In the genomic region with DNA sequence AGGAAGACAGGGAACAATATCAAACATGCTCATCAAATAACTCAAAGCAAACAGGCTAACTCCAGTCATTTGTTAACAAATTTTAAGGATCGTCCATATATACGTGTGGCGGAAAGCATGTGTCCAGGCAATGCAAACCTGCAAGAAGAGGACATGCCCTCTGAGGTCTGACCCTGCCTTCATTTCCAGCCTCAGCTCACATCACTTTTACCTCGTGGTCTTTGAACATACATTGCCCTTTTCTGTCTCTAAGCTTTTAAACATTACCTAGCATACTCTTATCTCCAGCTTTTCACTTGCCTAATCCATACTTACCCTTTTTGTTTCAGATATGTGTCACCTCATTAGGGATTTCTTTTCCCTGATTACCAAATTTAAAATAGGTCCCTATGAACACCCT, we compare ENCODE assay signal across 31 cellular contexts.
"Had no signal": no experiment of that assay in that cellular context is flagged by ENCODE, and none has a peak within 500 bp of the region (broad histone marks: within the 10 kb centered on the region; RNA-seq: fewer than 3 reads in every experiment).

No MANE protein-coding gene starts in this region.

- FAIRE-seq: astrocyte, islet of Langerhans, pancreas, TTC549 had no signal

- H3K4me1 ChIP-seq: pancreas, psoas muscle, stomach, upper lobe of right lung had no signal

- H3K9me3 Mint-ChIP-seq: activated CD4-positive, alpha-beta T cell treated with anti-CD3 and anti-CD28 coated beads, Interleukin-2, amount 10 ng/mL, durations not matched to agents 24 days and 14 days; endodermal cell had no signal

- H3K36me3 Mint-ChIP-seq: activated CD4-positive, alpha-beta memory T cell treated with anti-CD3 and anti-CD28 coated beads for 36 hours; naive thymus-derived CD4-positive, alpha-beta T cell; stimulated activated naive B cell treated with anti-CD40 and anti-IgM and Interleukin-4, amounts not matched to agents 10 μg/mL and 1 μg/mL and 100 μg/mL, for 72 hours had no signal

- H3K27ac ChIP-seq: brain microvascular endothelial cell, pancreas, psoas muscle, stomach, thyroid gland, upper lobe of right lung, VCaP had no signal

- H3K4me3 ChIP-seq: heart right ventricle, pancreas, psoas muscle, stomach, thyroid gland, upper lobe of right lung had no signal

- H3K4me1 Mint-ChIP-seq: activated CD4-positive, alpha-beta T cell treated with anti-CD3 and anti-CD28 coated beads, Interleukin-2, amount 10 ng/mL, durations not matched to agents 24 days and 14 days; naive thymus-derived CD4-positive, alpha-beta T cell; stimulated activated naive B cell treated with anti-CD40 and anti-IgM and Interleukin-4, amounts not matched to agents 10 μg/mL and 1 μg/mL and 100 μg/mL, for 72 hours had no signal

- H3K27me3 Mint-ChIP-seq: activated CD4-positive, alpha-beta memory T cell treated with anti-CD3 and anti-CD28 coated beads for 36 hours; activated CD4-positive, alpha-beta T cell treated with anti-CD3 and anti-CD28 coated beads, Interleukin-2, amount 10 ng/mL, durations not matched to agents 24 days and 14 days; naive thymus-derived CD4-positive, alpha-beta T cell; stimulated activated naive B cell treated with anti-CD40 and anti-IgM and Interleukin-4, amounts not matched to agents 10 μg/mL and 1 μg/mL and 100 μg/mL, for 72 hours had no signal

- H3K27me3 ChIP-seq: brain microvascular endothelial cell, heart right ventricle, pancreas, stomach, thyroid gland, upper lobe of right lung had no signal

- H3K4me3 Mint-ChIP-seq: activated CD4-positive, alpha-beta memory T cell treated with anti-CD3 and anti-CD28 coated beads for 36 hours; activated CD4-positive, alpha-beta T cell treated with anti-CD3 and anti-CD28 coated beads, Interleukin-2, amount 10 ng/mL, durations not matched to agents 24 days and 14 days; activated T-helper 1 cell treated with anti-CD3 and anti-CD28 coated beads, Interleukin-12 subunit alpha, Interleukin-12 subunit beta, Interleukin-2, Interleukin-4 antibody, amounts not matched to agents 30 ng/mL and 10 ng/mL and 1 ng/mL, durations not matched to agents 14 hours and 24 hours and 36 hours; endodermal cell; naive thymus-derived CD4-positive, alpha-beta T cell; neural crest cell; stimulated activated naive B cell treated with anti-CD40 and anti-IgM and Interleukin-4, amounts not matched to agents 10 μg/mL and 1 μg/mL and 100 μg/mL, for 72 hours; T-helper 1 cell treated with Interleukin-12 subunit alpha and Interleukin-12 subunit beta and Interleukin-4 antibody, amounts not matched to agents 30 μg/mL and 1 μg/mL, for 36 hours had no signal

- H3K27ac Mint-ChIP-seq: activated CD4-positive, alpha-beta memory T cell treated with anti-CD3 and anti-CD28 coated beads for 36 hours; activated CD4-positive, alpha-beta T cell treated with anti-CD3 and anti-CD28 coated beads, Interleukin-2, amount 10 ng/mL, durations not matched to agents 24 days and 14 days; activated T-helper 1 cell treated with anti-CD3 and anti-CD28 coated beads, Interleukin-12 subunit alpha, Interleukin-12 subunit beta, Interleukin-2, Interleukin-4 antibody, amounts not matched to agents 30 ng/mL and 10 ng/mL and 1 ng/mL, durations not matched to agents 14 hours and 24 hours and 36 hours; endodermal cell; naive thymus-derived CD4-positive, alpha-beta T cell; stimulated activated naive B cell treated with anti-CD40 and anti-IgM and Interleukin-4, amounts not matched to agents 10 μg/mL and 1 μg/mL and 100 μg/mL, for 72 hours; T-helper 1 cell treated with Interleukin-12 subunit alpha and Interleukin-12 subunit beta and Interleukin-4 antibody, amounts not matched to agents 30 μg/mL and 1 μg/mL, for 36 hours had no signal

- DNase-seq: activated CD4-positive, alpha-beta memory T cell treated with anti-CD3 and anti-CD28 coated beads for 36 hours; activated CD4-positive, alpha-beta T cell treated with anti-CD3 and anti-CD28 coated beads, Interleukin-2, amount 10 ng/mL, durations not matched to agents 24 days and 14 days; activated CD8-positive, alpha-beta memory T cell treated with anti-CD3 and anti-CD28 coated beads, Interleukin-2, amount 50 U/mL, for 4 hours; activated gamma-delta T cell; activated naive CD4-positive, alpha-beta T cell treated with anti-CD3 and anti-CD28 coated beads, Interleukin-2, amount 50 U/mL, for 16 hours; activated T-cell treated with anti-CD3 and anti-CD28 coated beads, Interleukin-2, amount 50 U/mL, for 1 hour; amniotic stem cell; caudate nucleus; endodermal cell; heart right ventricle; midbrain; naive thymus-derived CD4-positive, alpha-beta T cell; nucleus accumbens; pancreas; psoas muscle; stimulated activated CD4-positive, alpha-beta T cell treated with anti-CD3 and anti-CD28 coated beads, Interleukin-15, amount 100 ng/mL, for 24 hours; stimulated activated CD4-positive, alpha-beta T cell treated with anti-CD3 and anti-CD28 coated beads, Interleukin-2, amount 100 ng/mL, for 24 hours; stimulated activated naive B cell treated with anti-CD40 and anti-IgM and Interleukin-4, amounts not matched to agents 10 μg/mL and 1 μg/mL and 100 μg/mL, for 72 hours; stomach; T-helper 9 cell; thyroid gland; upper lobe of right lung had no signal

- H3K9me3 ChIP-seq: heart right ventricle, pancreas, psoas muscle, stomach, thyroid gland, upper lobe of right lung had no signal

- H3K36me3 ChIP-seq: brain microvascular endothelial cell, heart right ventricle, pancreas, stomach, thyroid gland, upper lobe of right lung had no signal

- ATAC-seq: activated CD4-positive, CD25-positive, alpha-beta regulatory T cell treated with anti-CD3 and anti-CD28 coated beads, Interleukin-2, amount 50 U/mL, for 24 hours; naive thymus-derived CD4-positive, alpha-beta T cell; psoas muscle; stimulated activated naive B cell treated with anti-CD40 and anti-IgM and Interleukin-4, amounts not matched to agents 10 μg/mL and 1 μg/mL and 100 μg/mL, for 72 hours had no signal
